Comparison of ENCODE assay signal across 34 cellular contexts in the genomic region with DNA sequence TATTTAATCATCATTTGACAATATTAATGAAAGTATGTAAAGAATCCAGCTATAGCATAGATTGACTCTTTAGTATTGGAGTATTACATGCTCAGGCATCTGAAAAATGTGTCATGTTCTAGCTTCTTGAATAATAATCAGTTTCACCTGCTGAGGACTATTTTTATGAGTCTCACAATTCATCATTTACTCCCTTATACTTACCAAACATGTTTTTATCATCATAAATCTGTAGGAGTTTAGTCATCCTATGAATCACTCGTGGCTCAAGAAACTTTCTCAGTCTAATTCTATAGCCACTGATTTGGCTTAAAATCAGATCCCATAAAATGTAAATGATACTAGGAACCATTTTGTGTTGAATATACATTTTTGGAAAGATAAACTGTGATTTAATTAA.
DNase-seq lines count a peak whose midpoint lies in the region; ATAC-seq and TF ChIP-seq lines count a peak whose summit lies in the region.
"Had no signal": no experiment of that assay in that cellular context is flagged by ENCODE, and none has a peak within 500 bp of the region (broad histone marks: within the 10 kb centered on the region; RNA-seq: fewer than 3 reads in every experiment).

No MANE protein-coding gene starts in this region.

- H4K20me1 ChIP-seq in fibroblast of lung (ENCODE audit: control insufficient read depth, extremely low read depth, insufficient read depth, low read length), result no peaks in the 10 kb centered on the region

- H3K4me1 ChIP-seq in adipocyte (ENCODE audit: control insufficient read depth, insufficient read depth, low read length), result no peaks in the 10 kb centered on the region
- no peaks in the 10 kb centered on the region for H3K4me1 ChIP-seq in fibroblast of lung (ENCODE audit: control insufficient read depth, extremely low read depth, insufficient read depth, low read length)
- no peaks in the 10 kb centered on the region for H3K4me1 ChIP-seq in transverse colon
- H3K4me1 ChIP-seq: gastrocnemius medialis, upper lobe of left lung had no signal

- ATAC-seq in GM21529 (IDR thresholded peaks at IDR 0.05; ENCODE audit: unreplicated experiment) (no peak), HG03039 (IDR thresholded peaks at IDR 0.05; ENCODE audit: unreplicated experiment) (no peak)
- ATAC-seq: activated CD4-positive, alpha-beta T cell treated with anti-CD3 and anti-CD28 coated beads for 36 hours; activated CD8-positive, alpha-beta T cell treated with anti-CD3 and anti-CD28 coated beads, Interleukin-2, amount 10 ng/mL, durations not matched to agents 7 days and 5 days; gastrocnemius medialis; GM23338; left colon had no signal

- DNase-seq in HPDE6-E6E7 (ENCODE audit: extremely low spot score) (peak; percentile 21), adipocyte (ENCODE audit: low read depth) (peak; percentile 39), fibroblast of lung (ENCODE audit: low read depth in 2 of 2) (peak; percentile 4 to 12), retinal pigment epithelial cell (ENCODE audit: low read depth) (peak; percentile 25), 8988T (no peak), transverse colon (no peak)
- DNase-seq: activated CD4-positive, alpha-beta T cell treated with anti-CD3 and anti-CD28 coated beads for 36 hours; activated CD8-positive, alpha-beta T cell treated with anti-CD3 and anti-CD28 coated beads, Interleukin-2, amount 10 ng/mL, durations not matched to agents 7 days and 5 days; anterior cingulate cortex; C1 segment of cervical spinal cord; DMS79; effector memory CD4-positive, alpha-beta T cell; gastrocnemius medialis; GF-D8; left colon; MM.1S; NCI-H1417 treated with DMSO at 0.1 percent for 48 hours; NCI-H2081; NCI-H526; nephron progenitor cell; NK-92 treated with Interleukin-12 subunit alpha and Interleukin-12 subunit beta, amount 100 ng/mL, for 24 hours; SHP77 treated with DMSO at 0.1 percent for 48 hours; stimulated activated naive CD4-positive, alpha-beta T cell; SW 1271; T-helper 9 cell; upper lobe of left lung had no signal

- H3K27me3 ChIP-seq in adipocyte (replicated peaks; ENCODE audit: control insufficient read depth, insufficient read depth, low read length) (no peaks in the 10 kb centered on the region), fibroblast of lung (ENCODE audit: control insufficient read depth, insufficient read depth, low read length) (no peaks in the 10 kb centered on the region), transverse colon (no peaks in the 10 kb centered on the region)
- H3K27me3 ChIP-seq: gastrocnemius medialis, upper lobe of left lung had no signal

- in situ Hi-C loops in transverse colon (cut with MboI; ENCODE audit: low pct_ligation_motif_present in 1 of 4, low pct_unique_long_range_greater_than_20kb in 1 of 4, low sequenced_read_pairs in 3 of 4), result no loop called here

- TF ChIP-seq POLR2A in transverse colon (IDR thresholded peaks at IDR 0.05), result no peak

- 17 to 21% methylated on average over 1 of the region's 1 CpG for WGBS in transverse colon (ENCODE audit: low coverage in 1 of 2), 2 donors

- no peak for TF ChIP-seq EP300 in transverse colon (IDR thresholded peaks at IDR 0.05; ENCODE audit: low read depth)

- no peaks in the 10 kb centered on the region for H3K79me2 ChIP-seq in fibroblast of lung (ENCODE audit: control insufficient read depth, insufficient read depth, low read length)

- H2AFZ ChIP-seq in fibroblast of lung (ENCODE audit: low read length), result no peak overlapping the region
- H2AFZ ChIP-seq: GM23338, PC-9 had no signal

- no peaks in the 10 kb centered on the region for H3K9me3 ChIP-seq in adipocyte (ENCODE audit: control insufficient read depth, low read length)
- no peaks in the 10 kb centered on the region for H3K9me3 ChIP-seq in fibroblast of lung (ENCODE audit: control insufficient read depth, insufficient read depth, low read depth, low read length)
- H3K9me3 ChIP-seq in transverse colon, result no peaks in the 10 kb centered on the region
- H3K9me3 ChIP-seq: gastrocnemius medialis, upper lobe of left lung had no signal

- H3K4me3 ChIP-seq in adipocyte (ENCODE audit: low read length) (no peak overlapping the region), fibroblast of lung (replicated peaks in 1 of 4; ENCODE audit: control extremely low read depth in 1 of 4, insufficient read depth in 1 of 4, low read depth in 3 of 4, low read length in 4 of 4) (no peak overlapping the region), retinal pigment epithelial cell (ENCODE audit: low read length) (no peak overlapping the region), transverse colon (no peak overlapping the region)
- H3K4me3 ChIP-seq: coronary artery, gastrocnemius medialis, GM23338, PC-9, skin epidermis, upper lobe of left lung had no signal

- H3K27ac ChIP-seq in fibroblast of lung (ENCODE audit: insufficient read depth, low read length) (no peak overlapping the region), transverse colon (no peak overlapping the region)
- H3K27ac ChIP-seq: coronary artery, gastrocnemius medialis, KMS-11, PC-9, skin epidermis, upper lobe of left lung, VCaP had no signal

- no peak overlapping the region for H3K4me2 ChIP-seq in fibroblast of lung (ENCODE audit: extremely low read depth, insufficient read depth, low read length)
- H3K4me2 ChIP-seq: GM23338, KMS-11, PC-9 had no signal

- intact Hi-C loops in transverse colon (cut with DNase I; ENCODE audit: low total_unique reads), result no loop called here

- no peak overlapping the region for H3K9ac ChIP-seq in adipocyte (ENCODE audit: low read length)
- H3K9ac ChIP-seq in fibroblast of lung (ENCODE audit: insufficient read depth, low read length), result no peak overlapping the region
- H3K9ac ChIP-seq: KMS-11 had no signal

- TF ChIP-seq CTCF in fibroblast of lung (conservative IDR thresholded peaks at IDR 0.05 in 1 of 2, IDR thresholded peaks at IDR 0.05 in 1 of 2; ENCODE audit: low read depth in 1 of 2, low read length in 2 of 2) (no peak), retinal pigment epithelial cell (conservative IDR thresholded peaks at IDR 0.05; ENCODE audit: low read depth, low read length) (no peak), transverse colon (IDR thresholded peaks at IDR 0.05) (no peak)

- H3K36me3 ChIP-seq in adipocyte (ENCODE audit: control insufficient read depth, insufficient read depth, low read length, severe bottlenecking) (no peaks in the 10 kb centered on the region), fibroblast of lung (ENCODE audit: control insufficient read depth, insufficient read depth, low read length) (no peaks in the 10 kb centered on the region), transverse colon (no peaks in the 10 kb centered on the region)
- H3K36me3 ChIP-seq: gastrocnemius medialis, upper lobe of left lung had no signal

Comparison
In these comparisons a context has a peak if more than half of its experiments do, and no peak if none do; other contexts are left out.
1. DNase-seq: peak in HPDE6-E6E7 (single experiment), adipocyte (single experiment), fibroblast of lung (2 of 2) and retinal pigment epithelial cell (single experiment); none in 8988T (single experiment) and transverse colon (single experiment).